23 cellular contexts compared by ENCODE assay signal in the genomic region with DNA sequence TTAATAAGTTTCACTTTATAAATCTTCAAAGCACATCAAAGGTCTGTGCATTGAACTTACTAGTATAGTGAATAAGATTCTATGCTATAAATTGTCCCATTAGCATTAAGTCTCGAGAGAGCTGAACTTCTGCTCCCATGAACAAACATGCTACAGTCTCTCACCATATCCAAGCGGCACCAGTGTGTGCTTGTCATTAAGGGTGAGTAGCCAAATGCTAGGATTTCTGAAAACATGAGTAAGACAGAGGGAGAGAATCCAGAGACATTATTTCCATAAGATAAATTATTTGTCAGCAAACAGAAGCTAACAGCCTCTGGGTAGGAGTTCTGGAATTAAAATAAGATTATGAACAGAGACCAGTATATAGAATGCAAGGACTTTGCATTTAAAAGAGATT.
"Had no signal": no experiment of that assay in that cellular context is flagged by ENCODE, and none has a peak within 500 bp of the region (broad histone marks: within the 10 kb centered on the region; RNA-seq: fewer than 3 reads in every experiment).

No MANE protein-coding gene starts in this region.

- H3K36me3 ChIP-seq: esophagus squamous epithelium, heart right ventricle, neural progenitor cell, prostate gland, suprapubic skin, transverse colon, uterus had no signal

- DNase-seq: activated CD4-positive, alpha-beta T cell treated with anti-CD3 and anti-CD28 coated beads, Interleukin-2, amount 50 U/mL, for 1 hour; activated CD4-positive, CD25-positive, alpha-beta regulatory T cell treated with anti-CD3 and anti-CD28 coated beads, Interleukin-2, amount 50 U/mL, for 72 hours; activated CD8-positive, alpha-beta memory T cell treated with anti-CD3 and anti-CD28 coated beads, Interleukin-2, amount 50 U/mL, for 4 hours; activated naive CD4-positive, alpha-beta T cell treated with anti-CD3 and anti-CD28 coated beads, Interleukin-2, amount 10 ng/mL, durations not matched to agents 7 days and 5 days; activated T-cell treated with anti-CD3 and anti-CD28 coated beads, Interleukin-2, amount 50 U/mL, for 4 hours; dermis blood vessel endothelial cell; effector memory CD4-positive, alpha-beta T cell; esophagus squamous epithelium; heart right ventricle; immature natural killer cell; mesendoderm; naive thymus-derived CD4-positive, alpha-beta T cell; right cardiac atrium; small intestine; stimulated activated CD4-positive, alpha-beta T cell treated with anti-CD3 and anti-CD28 coated beads, Interleukin-15, amount 100 ng/mL, for 24 hours; stimulated activated CD4-positive, alpha-beta T cell treated with anti-CD3 and anti-CD28 coated beads, Interleukin-2, amount 100 ng/mL, for 48 hours; T-helper 2 cell; transverse colon; uterus had no signal

- H3K27me3 ChIP-seq: esophagus squamous epithelium, heart right ventricle, neural progenitor cell, suprapubic skin, transverse colon, uterus had no signal

- H3K4me2 ChIP-seq: neural progenitor cell had no signal

- H3K4me3 ChIP-seq: esophagus squamous epithelium, heart right ventricle, neural progenitor cell, prostate gland, suprapubic skin, transverse colon, uterus had no signal

- H3K9me3 ChIP-seq: prostate gland, suprapubic skin, uterus had no signal

- H3K9ac ChIP-seq: neural progenitor cell had no signal

- H3K27ac ChIP-seq: esophagus squamous epithelium, heart right ventricle, neural progenitor cell, prostate gland, suprapubic skin, transverse colon, uterus, VCaP had no signal

- H2AFZ ChIP-seq: neural progenitor cell had no signal

- H3K4me1 ChIP-seq: esophagus squamous epithelium, heart right ventricle, neural progenitor cell, prostate gland, suprapubic skin, transverse colon, uterus had no signal

- ATAC-seq: activated T-cell treated with anti-CD3 and anti-CD28 coated beads, Interleukin-2, amount 50 U/mL, for 4 hours; heart right ventricle; naive thymus-derived CD4-positive, alpha-beta T cell; right cardiac atrium had no signal
